17 cellular contexts compared by ENCODE assay signal in genomic region chr12:71764587-71765321, GRCh38. TPM values are rescaled to one million over a fixed set of nuclear protein-coding genes. Genes with fewer than 3 reads are reported as not detected.
DNase-seq lines count a peak whose midpoint lies in the region; ATAC-seq and TF ChIP-seq lines count a peak whose summit lies in the region.
"Had no signal": no experiment of that assay in that cellular context is flagged by ENCODE, and none has a peak within 500 bp of the region (broad histone marks: within the 10 kb centered on the region; RNA-seq: fewer than 3 reads in every experiment).

No MANE protein-coding gene starts in this region.

- no peak overlapping the region for H3K27ac ChIP-seq in HEK293 (ENCODE audit: extremely low read depth, low read depth, low read length)
- H3K27ac ChIP-seq: C4-2B had no signal

- H3K9me3 Mint-ChIP-seq in activated T-cell treated with anti-CD3 and anti-CD28 coated beads, Interleukin-2, amount 50 U/mL, for 4 hours = peaks cover 23% of the 10 kb centered on the region
- H3K9me3 Mint-ChIP-seq in effector memory CD8-positive, alpha-beta T cell = peaks cover 0 to 3% of the 10 kb centered on the region in 2 donors
- H3K9me3 Mint-ChIP-seq in stimulated activated naive B cell treated with anti-CD40 and anti-IgM and Interleukin-4, amounts not matched to agents 10 μg/mL and 1 μg/mL and 100 μg/mL, for 72 hours = peaks cover 7 to 15% of the 10 kb centered on the region in 2 donors
- H3K9me3 Mint-ChIP-seq in mesothelial cell of epicardium = peaks cover 6% of the 10 kb centered on the region

- no peak overlapping the region for H3K4me3 ChIP-seq in HEK293 (ENCODE audit: low read depth, low read length)
- H3K4me3 ChIP-seq: MG63 had no signal

- no peak for DNase-seq in activated T-cell treated with anti-CD3 and anti-CD28 coated beads, Interleukin-2, amount 50 U/mL, for 4 hours
- no peak for DNase-seq in activated T-cell treated with anti-CD3 and anti-CD28 coated beads, Interleukin-2, amount 50 U/mL, for 48 hours
- no peak for DNase-seq in effector memory CD8-positive, alpha-beta T cell
- no peak for DNase-seq in stimulated activated naive B cell treated with anti-CD40 and anti-IgM and Interleukin-4, amounts not matched to agents 10 μg/mL and 1 μg/mL and 100 μg/mL, for 72 hours
- no peak for DNase-seq in NCI-H2227 treated with DMSO at 0.1 percent for 48 hours (lab: John Stamatoyannopoulos, UW)
- DNase-seq in mesothelial cell of epicardium (ENCODE audit: low spot score in 2 of 2, unreplicated experiment in 2 of 2) = no peak
- no peak for DNase-seq in HuH-7 (ENCODE audit: low spot score)
- DNase-seq: EL, H7, MG63, NCI-H1092, NCI-H146, NCI-H2081, NCI-H510A treated with DMSO at 0.1 percent for 48 hours, NCI-H82 had no signal

- ATAC-seq in activated T-cell treated with anti-CD3 and anti-CD28 coated beads, Interleukin-2, amount 50 U/mL, for 4 hours = no peak
- ATAC-seq in effector memory CD8-positive, alpha-beta T cell (replicated peaks) = no peak
- ATAC-seq in stimulated activated naive B cell treated with anti-CD40 and anti-IgM and Interleukin-4, amounts not matched to agents 10 μg/mL and 1 μg/mL and 100 μg/mL, for 72 hours (replicated peaks) = no peak

- H3K27ac Mint-ChIP-seq in effector memory CD8-positive, alpha-beta T cell = peak overlapping the region in 1 of 2 donors; percentile 4
- no peak overlapping the region for H3K27ac Mint-ChIP-seq in stimulated activated naive B cell treated with anti-CD40 and anti-IgM and Interleukin-4, amounts not matched to agents 10 μg/mL and 1 μg/mL and 100 μg/mL, for 72 hours
- no peak overlapping the region for H3K27ac Mint-ChIP-seq in mesothelial cell of epicardium

- H3K9me3 ChIP-seq in HEK293 (ENCODE audit: control insufficient read depth, insufficient read depth, low read depth, low read length) = no peaks in the 10 kb centered on the region

- peaks cover 0 to 14% of the 10 kb centered on the region in 2 experiments; a peak in 1 of 3 replicates for H3K36me3 ChIP-seq in HEK293 (ENCODE audit: control insufficient read depth in 2 of 2, insufficient read depth in 1 of 2, low read length in 2 of 2)

- H3K4me1 ChIP-seq in HEK293 (ENCODE audit: control insufficient read depth, insufficient read depth, low read length) = no peaks in the 10 kb centered on the region

- CTCF ChIA-PET in HEK293 (lab: Yijun Ruan, JAX) = no interaction called here

- H3K27me3 Mint-ChIP-seq in activated T-cell treated with anti-CD3 and anti-CD28 coated beads, Interleukin-2, amount 50 U/mL, for 4 hours (ENCODE audit: low read depth) = no peaks in the 10 kb centered on the region
- no peaks in the 10 kb centered on the region for H3K27me3 Mint-ChIP-seq in effector memory CD8-positive, alpha-beta T cell
- H3K27me3 Mint-ChIP-seq in stimulated activated naive B cell treated with anti-CD40 and anti-IgM and Interleukin-4, amounts not matched to agents 10 μg/mL and 1 μg/mL and 100 μg/mL, for 72 hours = no peaks in the 10 kb centered on the region
- no peaks in the 10 kb centered on the region for H3K27me3 Mint-ChIP-seq in mesothelial cell of epicardium (ENCODE audit: low read depth)

- H3K36me3 Mint-ChIP-seq in activated T-cell treated with anti-CD3 and anti-CD28 coated beads, Interleukin-2, amount 50 U/mL, for 4 hours (ENCODE audit: insufficient read depth) = peaks cover 37% of the 10 kb centered on the region
- peaks cover 14% of the 10 kb centered on the region for H3K36me3 Mint-ChIP-seq in effector memory CD8-positive, alpha-beta T cell (ENCODE audit: insufficient read depth)
- peaks cover 46 to 61% of the 10 kb centered on the region in 2 donors for H3K36me3 Mint-ChIP-seq in stimulated activated naive B cell treated with anti-CD40 and anti-IgM and Interleukin-4, amounts not matched to agents 10 μg/mL and 1 μg/mL and 100 μg/mL, for 72 hours
- peaks cover 5% of the 10 kb centered on the region for H3K36me3 Mint-ChIP-seq in mesothelial cell of epicardium

- H3K4me1 Mint-ChIP-seq in activated T-cell treated with anti-CD3 and anti-CD28 coated beads, Interleukin-2, amount 50 U/mL, for 4 hours (ENCODE audit: low read depth) = peaks cover 49% of the 10 kb centered on the region
- peaks cover 34 to 58% of the 10 kb centered on the region in 2 donors for H3K4me1 Mint-ChIP-seq in effector memory CD8-positive, alpha-beta T cell (ENCODE audit: low read depth in 2 of 2)
- H3K4me1 Mint-ChIP-seq in stimulated activated naive B cell treated with anti-CD40 and anti-IgM and Interleukin-4, amounts not matched to agents 10 μg/mL and 1 μg/mL and 100 μg/mL, for 72 hours = peaks cover 38 to 59% of the 10 kb centered on the region in 2 donors
- H3K4me1 Mint-ChIP-seq in mesothelial cell of epicardium = peaks cover 2% of the 10 kb centered on the region

- peak overlapping the region; percentile 31 for H3K4me3 Mint-ChIP-seq in activated T-cell treated with anti-CD3 and anti-CD28 coated beads, Interleukin-2, amount 50 U/mL, for 4 hours
- peak overlapping the region; percentile 30 to 60 for H3K4me3 Mint-ChIP-seq in effector memory CD8-positive, alpha-beta T cell
- peak overlapping the region; percentile 25 to 52 for H3K4me3 Mint-ChIP-seq in stimulated activated naive B cell treated with anti-CD40 and anti-IgM and Interleukin-4, amounts not matched to agents 10 μg/mL and 1 μg/mL and 100 μg/mL, for 72 hours
- no peak overlapping the region for H3K4me3 Mint-ChIP-seq in mesothelial cell of epicardium

- TF ChIP-seq CTCF in HEK293 (tag by site-specific recombination; IDR thresholded peaks at IDR 0.05) (no peak), mesothelial cell of epicardium (IDR thresholded peaks at IDR 0.05; ENCODE audit: unreplicated experiment) (no peak)

- POLR2A ChIA-PET in HEK293 (lab: Yijun Ruan, JAX) = no interaction called here

TF ChIP-seq in HEK293, 187 proteins besides CTCF, POLR2A, EP300 and RAD21:
- TF ChIP-seq ZNF610 (tag by site-specific recombination; IDR thresholded peaks at IDR 0.05; ENCODE audit: borderline replicate concordance) = no peak
- no peak for TF ChIP-seq YY2 (tag by site-specific recombination; IDR thresholded peaks at IDR 0.05)
- TF ChIP-seq INSM2 (tag by site-specific recombination; IDR thresholded peaks at IDR 0.05) = no peak
- TF ChIP-seq, protein P1, sequence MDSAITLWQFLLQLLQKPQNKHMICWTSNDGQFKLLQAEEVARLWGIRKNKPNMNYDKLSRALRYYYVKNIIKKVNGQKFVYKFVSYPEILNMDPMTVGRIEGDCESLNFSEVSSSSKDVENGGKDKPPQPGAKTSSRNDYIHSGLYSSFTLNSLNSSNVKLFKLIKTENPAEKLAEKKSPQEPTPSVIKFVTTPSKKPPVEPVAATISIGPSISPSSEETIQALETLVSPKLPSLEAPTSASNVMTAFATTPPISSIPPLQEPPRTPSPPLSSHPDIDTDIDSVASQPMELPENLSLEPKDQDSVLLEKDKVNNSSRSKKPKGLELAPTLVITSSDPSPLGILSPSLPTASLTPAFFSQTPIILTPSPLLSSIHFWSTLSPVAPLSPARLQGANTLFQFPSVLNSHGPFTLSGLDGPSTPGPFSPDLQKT (IDR thresholded peaks at IDR 0.05; ENCODE audit: borderline replicate concordance, low read depth, low read length) = no peak
- TF ChIP-seq ZNF146 (tag by site-specific recombination; IDR thresholded peaks at IDR 0.05) = peak; percentile 61
- TF ChIP-seq ZNF600 (tag by site-specific recombination; IDR thresholded peaks at IDR 0.05) = no peak
- no peak for TF ChIP-seq ZNF175 (tag by site-specific recombination; IDR thresholded peaks at IDR 0.05)
- no peak for TF ChIP-seq ZNF362 (tag by site-specific recombination; IDR thresholded peaks at IDR 0.05)

RNA-seq across cellular contexts. Expression of gene RAB21, which starts 10.1 kb away (rescaled TPM):
- total RNA-seq in activated T-cell treated with anti-CD3 and anti-CD28 coated beads, Interleukin-2, amount 50 U/mL, for 4 hours = 10 to 100 TPM; 90.5 to 97.5 (median 92.4) TPM
- total RNA-seq in mesothelial cell of epicardium = 44.0 to 49.0 TPM (median 46.9 TPM) in 3 replicates
